26 cellular contexts compared by ENCODE assay signal in the genomic region with DNA sequence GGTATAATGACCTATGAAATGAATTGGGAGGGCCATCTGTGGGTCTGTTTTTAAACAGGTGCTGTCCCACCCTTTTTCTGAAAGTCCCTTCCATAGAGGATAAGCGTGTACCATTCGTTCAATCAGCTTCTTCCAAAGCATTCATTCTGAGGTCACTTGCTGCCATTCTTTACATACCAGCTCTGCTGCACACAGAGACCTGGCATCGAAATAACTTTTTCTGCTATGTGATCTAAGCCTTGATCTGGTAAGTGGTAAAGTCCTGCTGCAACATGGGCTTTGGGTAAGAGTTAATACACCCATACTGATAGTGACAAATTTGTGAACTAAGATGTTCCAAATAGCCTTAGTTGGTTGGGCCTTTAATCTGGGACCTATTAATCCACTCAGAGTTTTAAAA.
"Had no signal": no experiment of that assay in that cellular context is flagged by ENCODE, and none has a peak within 500 bp of the region (broad histone marks: within the 10 kb centered on the region; RNA-seq: fewer than 3 reads in every experiment).

No MANE protein-coding gene starts in this region.

- H3K9me3 ChIP-seq: colonic mucosa, pancreas, right lobe of liver, upper lobe of right lung had no signal

- H3K4me3 ChIP-seq: colonic mucosa, esophagus muscularis mucosa, lower lobe of right lung, pancreas, right lobe of liver, smooth muscle cell, suprapubic skin, transverse colon, upper lobe of right lung, uterus had no signal

- ATAC-seq: left ventricle myocardium superior; lower lobe of right lung; natural killer cell treated with Interleukin-12 subunit alpha and Interleukin-12 subunit beta and Interleukin-15 and Interleukin-18, amount 100 ng/mL, for 72 hours; pancreas; right lobe of liver; stimulated activated naive CD8-positive, alpha-beta T cell treated with anti-CD3 and anti-CD28 coated beads, Interleukin-15, amount 100 ng/mL, for 72 hours; upper lobe of right lung had no signal

- H3K4me3 Mint-ChIP-seq: naive B cell; natural killer cell treated with Interleukin-12 subunit alpha and Interleukin-12 subunit beta and Interleukin-15 and Interleukin-18, amount 100 ng/mL, for 72 hours; neural crest cell; stimulated activated naive CD8-positive, alpha-beta T cell treated with anti-CD3 and anti-CD28 coated beads, Interleukin-15, amount 100 ng/mL, for 72 hours had no signal

- H3K27me3 ChIP-seq: colonic mucosa, esophagus muscularis mucosa, neutrophil, pancreas, right lobe of liver, suprapubic skin, transverse colon, upper lobe of right lung, uterus had no signal

- H3K27ac ChIP-seq: colonic mucosa, esophagus muscularis mucosa, lower lobe of right lung, neutrophil, pancreas, right lobe of liver, suprapubic skin, transverse colon, upper lobe of right lung, uterus had no signal

- FAIRE-seq: endothelial cell of umbilical vein, keratinocyte, pancreas had no signal

- H3K27me3 Mint-ChIP-seq: naive B cell; natural killer cell treated with Interleukin-12 subunit alpha and Interleukin-12 subunit beta and Interleukin-15 and Interleukin-18, amount 100 ng/mL, for 72 hours; stimulated activated naive CD8-positive, alpha-beta T cell treated with anti-CD3 and anti-CD28 coated beads, Interleukin-15, amount 100 ng/mL, for 72 hours had no signal

- H3K4me2 ChIP-seq: smooth muscle cell had no signal

- H3K27ac Mint-ChIP-seq: naive B cell; natural killer cell treated with Interleukin-12 subunit alpha and Interleukin-12 subunit beta and Interleukin-15 and Interleukin-18, amount 100 ng/mL, for 72 hours; stimulated activated naive CD8-positive, alpha-beta T cell treated with anti-CD3 and anti-CD28 coated beads, Interleukin-15, amount 100 ng/mL, for 72 hours had no signal

- DNase-seq: colonic mucosa; dermis blood vessel endothelial cell; effector memory CD4-positive, alpha-beta T cell; foreskin melanocyte; left ventricle myocardium superior; lower lobe of right lung; naive B cell; pancreas; right lobe of liver; stimulated activated CD4-positive, alpha-beta T cell treated with anti-CD3 and anti-CD28 coated beads, Interleukin-12 subunit alpha, Interleukin-12 subunit beta, amount 100 ng/mL, for 4 hours; stimulated activated CD4-positive, alpha-beta T cell treated with anti-CD3 and anti-CD28 coated beads, Interleukin-1b, Interleukin-23, amount 100 ng/mL, for 48 hours; stimulated activated CD4-positive, alpha-beta T cell treated with anti-CD3 and anti-CD28 coated beads, Interleukin-4, amount 100 ng/mL, for 1 hour; stimulated activated CD8-positive, alpha-beta memory T cell treated with anti-CD3 and anti-CD28 coated beads, Interleukin-4, amount 100 ng/mL, for 48 hours; stimulated activated naive CD4-positive, alpha-beta T cell; stimulated activated naive CD8-positive, alpha-beta T cell treated with anti-CD3 and anti-CD28 coated beads, Interleukin-15, amount 100 ng/mL, for 72 hours; transverse colon; upper lobe of right lung; uterus had no signal

- H3K36me3 ChIP-seq: colonic mucosa, esophagus muscularis mucosa, lower lobe of right lung, neutrophil, pancreas, right lobe of liver, suprapubic skin, transverse colon, upper lobe of right lung, uterus had no signal

- H3K4me1 ChIP-seq: colonic mucosa, esophagus muscularis mucosa, lower lobe of right lung, pancreas, right lobe of liver, suprapubic skin, transverse colon, upper lobe of right lung, uterus had no signal

- H3K4me1 Mint-ChIP-seq: naive B cell; neural crest cell; stimulated activated naive CD8-positive, alpha-beta T cell treated with anti-CD3 and anti-CD28 coated beads, Interleukin-15, amount 100 ng/mL, for 72 hours had no signal
